In the genomic region with DNA sequence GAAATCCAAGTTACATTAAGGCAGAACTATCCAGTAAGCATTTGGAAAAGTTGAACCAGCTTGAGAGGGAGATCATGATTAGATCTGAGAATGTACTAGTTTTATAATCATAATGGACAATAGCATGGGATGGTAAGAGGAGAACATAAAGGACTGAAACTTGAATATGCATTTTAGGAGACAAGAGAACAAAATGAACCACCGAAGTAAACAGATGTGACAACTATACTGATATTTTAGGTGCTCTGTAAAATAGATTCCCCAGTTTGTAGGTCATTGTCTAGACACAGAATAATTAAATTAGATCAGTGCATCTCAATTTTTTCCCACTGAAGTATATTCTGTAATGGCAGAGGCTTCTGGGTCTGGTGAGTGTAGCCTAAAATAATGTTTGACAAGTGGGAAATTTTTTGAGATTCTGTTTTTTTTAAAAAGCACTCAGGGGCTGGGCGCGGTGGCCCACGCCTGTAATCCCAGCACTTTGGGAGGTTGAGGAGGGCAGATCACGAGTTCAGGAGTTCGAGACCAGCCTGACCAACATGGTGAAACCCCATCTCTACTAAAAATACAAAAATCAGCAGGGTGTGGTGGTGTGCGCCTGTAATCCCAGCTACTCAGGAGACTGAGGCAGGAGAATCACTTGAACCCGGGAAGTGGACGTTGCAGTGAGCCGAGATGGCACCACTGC, we compare ENCODE assay signal across 19 cellular contexts. TPM values are rescaled to one million over a fixed set of nuclear protein-coding genes. Genes with fewer than 3 reads are reported as not detected.
DNase-seq lines count a peak whose midpoint lies in the region; ATAC-seq and TF ChIP-seq lines count a peak whose summit lies in the region.
"Had no signal": no experiment of that assay in that cellular context is flagged by ENCODE, and none has a peak within 500 bp of the region (broad histone marks: within the 10 kb centered on the region; RNA-seq: fewer than 3 reads in every experiment).

No MANE protein-coding gene starts in this region.

- BruUV-seq in MCF 10A (replicated peaks; lab: Mats Ljungman, UMichigan): no TSS peak

- WGBS in sigmoid colon, 2 donors: 97 to 98% methylated on average over 10 of the region's 10 CpGs
- 96% methylated on average over 10 of the region's 10 CpGs for WGBS in suprapubic skin

- H3K4me3 ChIP-seq in breast epithelium (no peak overlapping the region), sigmoid colon (no peak overlapping the region), suprapubic skin (no peak overlapping the region)
- H3K4me3 ChIP-seq: A549, GM12878, HAP-1 had no signal

- H3K27me3 Mint-ChIP-seq in MCF 10A (ENCODE audit: insufficient read depth, unreplicated experiment): no peaks in the 10 kb centered on the region
- H3K27me3 Mint-ChIP-seq in central memory CD8-positive, alpha-beta T cell: no peaks in the 10 kb centered on the region
- H3K27me3 Mint-ChIP-seq: CD4-positive, alpha-beta T cell had no signal

- peaks cover 55% of the 10 kb centered on the region for H3K36me3 Mint-ChIP-seq in MCF 10A (ENCODE audit: insufficient read depth, unreplicated experiment)
- peaks cover 16% of the 10 kb centered on the region for H3K36me3 Mint-ChIP-seq in central memory CD8-positive, alpha-beta T cell (ENCODE audit: insufficient read depth)

- TF ChIP-seq POLR2A in breast epithelium (IDR thresholded peaks at IDR 0.05): no peak
- TF ChIP-seq POLR2A in sigmoid colon (IDR thresholded peaks at IDR 0.05): no peak
- TF ChIP-seq POLR2A in suprapubic skin (IDR thresholded peaks at IDR 0.05): no peak

- no peak for DNase-seq in MCF 10A (ENCODE audit: unreplicated experiment)
- DNase-seq in breast epithelium (ENCODE audit: low spot score in 2 of 2): no peak
- DNase-seq in SK-N-DZ (ENCODE audit: low spot score): peak; percentile 63
- no peak for DNase-seq in central memory CD8-positive, alpha-beta T cell (ENCODE audit: low spot score in 2 of 2)
- DNase-seq in sigmoid colon: no peak
- no peak for DNase-seq in suprapubic skin (ENCODE audit: low spot score in 2 of 2)
- no peak for DNase-seq in activated CD4-positive, alpha-beta T cell treated with anti-CD3 and anti-CD28 coated beads, Interleukin-2, amount 50 U/mL, for 4 hours
- DNase-seq: AML-193; Caco-2; CD4-positive, alpha-beta T cell; DMS153; DMS79 treated with DMSO at 0.1 percent for 48 hours; GF-D8 had no signal

- no peaks in the 10 kb centered on the region for H3K9me3 ChIP-seq in breast epithelium
- H3K9me3 ChIP-seq in sigmoid colon: no peaks in the 10 kb centered on the region
- no peaks in the 10 kb centered on the region for H3K9me3 ChIP-seq in suprapubic skin
- H3K9me3 ChIP-seq: A549, Caco-2, HAP-1 had no signal

- H3K27ac Mint-ChIP-seq in MCF 10A (ENCODE audit: low read depth, unreplicated experiment): peak overlapping the region; percentile 16
- H3K27ac Mint-ChIP-seq in central memory CD8-positive, alpha-beta T cell (ENCODE audit: low read depth): peak overlapping the region; percentile 3
- H3K27ac Mint-ChIP-seq: CD4-positive, alpha-beta T cell had no signal

- no peak overlapping the region for H3K4me3 Mint-ChIP-seq in MCF 10A (ENCODE audit: unreplicated experiment)
- no peak overlapping the region for H3K4me3 Mint-ChIP-seq in central memory CD8-positive, alpha-beta T cell
- H3K4me3 Mint-ChIP-seq: CD4-positive, alpha-beta T cell had no signal

- TF ChIP-seq EP300 in sigmoid colon (IDR thresholded peaks at IDR 0.05): no peak
- TF ChIP-seq EP300 in suprapubic skin (IDR thresholded peaks at IDR 0.05): no peak

- H3K4me1 ChIP-seq in breast epithelium (no peaks in the 10 kb centered on the region), sigmoid colon (no peaks in the 10 kb centered on the region), suprapubic skin (no peaks in the 10 kb centered on the region)
- H3K4me1 ChIP-seq: A549, Caco-2 had no signal

- CTCF ChIA-PET in MCF 10A (lab: Yijun Ruan, JAX): no interaction called here

- peaks cover 16% of the 10 kb centered on the region for H3K4me1 Mint-ChIP-seq in MCF 10A (ENCODE audit: insufficient read depth, unreplicated experiment)
- no peaks in the 10 kb centered on the region for H3K4me1 Mint-ChIP-seq in central memory CD8-positive, alpha-beta T cell

- peaks cover 3% of the 10 kb centered on the region for H3K36me3 ChIP-seq in breast epithelium
- H3K36me3 ChIP-seq in sigmoid colon: peaks cover 0 to 26% (median 4%) of the 10 kb centered on the region in 4 donors
- H3K36me3 ChIP-seq in suprapubic skin: peaks cover 31% of the 10 kb centered on the region

- H3K27ac ChIP-seq in breast epithelium (no peak overlapping the region), sigmoid colon (no peak overlapping the region), suprapubic skin (no peak overlapping the region)
- H3K27ac ChIP-seq: 22Rv1, A549, C4-2B had no signal

- H3K27me3 ChIP-seq in breast epithelium (no peaks in the 10 kb centered on the region), sigmoid colon (no peaks in the 10 kb centered on the region), suprapubic skin (no peaks in the 10 kb centered on the region)

- intact Hi-C loops in MCF 10A (cut with micrococcal nuclease): no loop called here
- intact Hi-C loops in breast epithelium (cut with DNase I; ENCODE audit: low total_unique reads): no loop called here
- intact Hi-C loops in sigmoid colon (cut with DNase I): no loop called here

- ATAC-seq in central memory CD8-positive, alpha-beta T cell (replicated peaks; ENCODE audit: extremely low read depth, poor library complexity, severe bottlenecking): no peak
- ATAC-seq: A549, GM12878, HepG2 had no signal

- POLR2A ChIA-PET in MCF 10A (lab: Yijun Ruan, JAX): interaction anchor here (0.7 kb wide), 1 partner anchor 14 kb away, joined by 3 read pairs; no protein-coding TSS in a partner anchor

- no peaks in the 10 kb centered on the region for H3K9me3 Mint-ChIP-seq in MCF 10A (ENCODE audit: unreplicated experiment)
- no peaks in the 10 kb centered on the region for H3K9me3 Mint-ChIP-seq in central memory CD8-positive, alpha-beta T cell
- H3K9me3 Mint-ChIP-seq: CD4-positive, alpha-beta T cell had no signal

- TF ChIP-seq CTCF in MCF 10A (IDR thresholded peaks at IDR 0.05; ENCODE audit: unreplicated experiment) (no peak), breast epithelium (IDR thresholded peaks at IDR 0.05) (no peak), sigmoid colon (IDR thresholded peaks at IDR 0.05) (no peak), suprapubic skin (IDR thresholded peaks at IDR 0.05) (no peak)

RNA-seq across cellular contexts. Expression of gene ECT2, which starts 16.3 kb away (rescaled TPM):
- 54.8 and 63.9 TPM in 2 replicates for total RNA-seq in MCF 10A (2022)
- total RNA-seq in breast epithelium: 10 to 100 TPM in 2 of 3 donors, 1 to 10 TPM in 1; 8.5 to 20.1 (median 15.4) TPM
- 105 and 120 TPM in 2 replicates for polyA plus RNA-seq in SK-N-DZ (2014; cell fraction: cytosol; rRNA removed)
- 104 and 108 TPM in 2 replicates for polyA plus RNA-seq in SK-N-DZ (2014; cell fraction: nucleus; rRNA removed)
- 10 to 100 TPM in 2 of 4 donors, 1 to 10 TPM in 2; 3.3 to 21.9 (median 6.8) TPM for total RNA-seq in sigmoid colon
- polyA plus RNA-seq in sigmoid colon: 10 to 100 TPM in 1 of 3 donors, 1 to 10 TPM in 2; 8.4 to 15.5 (median 9.7) TPM
- total RNA-seq in suprapubic skin: 10 to 100 TPM in 2 of 4 donors, 1 to 10 TPM in 2; 6.5 to 15.1 (median 9.4) TPM

RNA-seq across cellular contexts. Expression of gene NCEH1, which starts 56.0 kb away (rescaled TPM):
- total RNA-seq in MCF 10A (2022) (27.8 and 28.8 TPM in 2 replicates), breast epithelium (10 to 100 TPM in 2 of 3 donors, 1 to 10 TPM in 1; 8.5 to 23.9 (median 10.4) TPM), sigmoid colon (1 to 10 TPM; 1.6 to 3.6 (median 2.4) TPM), suprapubic skin (1 to 10 TPM; 2.3 to 5.8 (median 4.2) TPM)
- polyA plus RNA-seq in SK-N-DZ (2014; cell fraction: cytosol; rRNA removed): 1.8 and 2.1 TPM in 2 replicates
- 0.49 and 1.7 TPM in 2 replicates for polyA plus RNA-seq in SK-N-DZ (2014; cell fraction: nucleus; rRNA removed)
- polyA plus RNA-seq in sigmoid colon: 10 to 100 TPM in 2 of 3 donors, 1 to 10 TPM in 1; 3.0 to 12.8 (median 12.0) TPM
